Comparison of ENCODE assay signal across 10 cellular contexts in genomic region chr22:17726561-17727243, GRCh38. TPM values are rescaled to one million over a fixed set of nuclear protein-coding genes. Genes with fewer than 3 reads are reported as not detected.
DNase-seq lines count a peak whose midpoint lies in the region; ATAC-seq and TF ChIP-seq lines count a peak whose summit lies in the region.
"Had no signal": no experiment of that assay in that cellular context is flagged by ENCODE, and none has a peak within 500 bp of the region (broad histone marks: within the 10 kb centered on the region; RNA-seq: fewer than 3 reads in every experiment).

No MANE protein-coding gene starts in this region.

- ATAC-seq in GM23338 (no peak), GM18909 (IDR thresholded peaks at IDR 0.05; ENCODE audit: poor library complexity, unreplicated experiment) (no peak), HG03196 (IDR thresholded peaks at IDR 0.05; ENCODE audit: unreplicated experiment) (no peak)

- no peak overlapping the region for H3K9ac ChIP-seq in rectal smooth muscle tissue (ENCODE audit: low read length)

- no peaks in the 10 kb centered on the region for H3K9me2 ChIP-seq in GM23338 (ENCODE audit: insufficient read depth)

- in situ Hi-C loops in SK-MEL-5 (cut with HindIII; ENCODE audit: low pct_unique_long_range_greater_than_20kb, low sequenced_read_pairs): no loop called here

- TF ChIP-seq EP300 in esophagus muscularis mucosa (IDR thresholded peaks at IDR 0.05): no peak

- H3K79me2 ChIP-seq in GM23338 (replicated peaks; ENCODE audit: insufficient read depth): no peaks in the 10 kb centered on the region

- H3K36me3 ChIP-seq in GM23338 (ENCODE audit: insufficient read depth) (no peaks in the 10 kb centered on the region), esophagus muscularis mucosa (peaks cover 25 to 53% (median 40%) of the 10 kb centered on the region in 4 donors), rectal smooth muscle tissue (ENCODE audit: control insufficient read depth, insufficient read depth, low read length) (peaks cover 22% of the 10 kb centered on the region)

- H3K27ac Mint-ChIP-seq in GM23338: peak overlapping the region; percentile 40; the same call in 1 of the 2 replicates

- DNase-seq in GM23338 (ENCODE audit: low spot score) (no peak), SK-MEL-5 (ENCODE audit: low read depth, low spot score) (peak; percentile 41), esophagus muscularis mucosa (ENCODE audit: extremely low spot score) (no peak), NCI-H345 treated with DMSO at 0.1 percent for 48 hours (lab: John Stamatoyannopoulos, UW; ENCODE audit: unreplicated experiment) (no peak), NCI-H187 treated with DMSO at 0.1 percent for 48 hours (lab: John Stamatoyannopoulos, UW) (no peak)
- DNase-seq: MG63; stimulated activated CD4-positive, alpha-beta T cell treated with anti-CD3 and anti-CD28 coated beads, Interleukin-2, amount 100 ng/mL, for 48 hours had no signal

- no peak overlapping the region for H3K4me2 ChIP-seq in GM23338

- H3K4me3 ChIP-seq in GM23338 (no peak overlapping the region), esophagus muscularis mucosa (peak overlapping the region in 1 of 4 donors; percentile 4), rectal smooth muscle tissue (ENCODE audit: low read length) (no peak overlapping the region)
- H3K4me3 ChIP-seq: MG63 had no signal

- WGBS in esophagus muscularis mucosa: 62% methylated on average over 8 of the region's 8 CpGs

- no peak overlapping the region for H3K27ac ChIP-seq in GM23338 (ENCODE audit: low read depth)
- H3K27ac ChIP-seq in esophagus muscularis mucosa (replicated peaks in 1 of 4): peak overlapping the region; percentile 69 to 82 (median 74)
- H3K27ac ChIP-seq in rectal smooth muscle tissue (ENCODE audit: low read depth, low read length): peak overlapping the region; percentile 66

- H4K20me1 ChIP-seq in GM23338 (replicated peaks; ENCODE audit: insufficient read depth): peaks cover 4% of the 10 kb centered on the region; the same call in 1 of the 2 replicates

- no peak for TF ChIP-seq CTCF in GM23338 (conservative IDR thresholded peaks at IDR 0.05; ENCODE audit: low read depth in 2 of 2)
- no peak for TF ChIP-seq CTCF in esophagus muscularis mucosa (IDR thresholded peaks at IDR 0.05)

- no peak for TF ChIP-seq POLR2A in esophagus muscularis mucosa (IDR thresholded peaks at IDR 0.05; ENCODE audit: low read depth)

- no peaks in the 10 kb centered on the region for H3K9me3 Mint-ChIP-seq in GM23338

- intact Hi-C loops in esophagus muscularis mucosa (cut with DNase I): no loop called here

- no peak overlapping the region for H2AFZ ChIP-seq in GM23338

- peaks cover 2% of the 10 kb centered on the region for H3K27me3 Mint-ChIP-seq in GM23338 (ENCODE audit: insufficient read depth, low read depth, poor library complexity)

- peaks cover 8% of the 10 kb centered on the region; the same call in 2 of the 3 replicates for H3K36me3 Mint-ChIP-seq in GM23338 (ENCODE audit: low read depth)

- no peak overlapping the region for H3K4me3 Mint-ChIP-seq in GM23338

- H3K4me1 ChIP-seq in GM23338 (ENCODE audit: insufficient read depth) (no peaks in the 10 kb centered on the region), esophagus muscularis mucosa (peaks cover 42 to 62% (median 47%) of the 10 kb centered on the region in 4 donors), rectal smooth muscle tissue (ENCODE audit: control insufficient read depth, insufficient read depth, low read length) (peaks cover 19% of the 10 kb centered on the region)

- H3K27me3 ChIP-seq in GM23338 (ENCODE audit: insufficient read depth): no peaks in the 10 kb centered on the region
- no peaks in the 10 kb centered on the region for H3K27me3 ChIP-seq in esophagus muscularis mucosa
- H3K27me3 ChIP-seq in rectal smooth muscle tissue (ENCODE audit: control insufficient read depth, insufficient read depth, low read length): no peaks in the 10 kb centered on the region
- H3K27me3 ChIP-seq: MG63 had no signal

- 0 out of 2 replicates have a peak, but pooled peaks cover under 1% of the 10 kb centered on the region for H3F3A ChIP-seq in GM23338 (replicated peaks; ENCODE audit: low read depth)

- H3K4me1 Mint-ChIP-seq in GM23338: no peaks in the 10 kb centered on the region

- H3K9me3 ChIP-seq in esophagus muscularis mucosa: no peaks in the 10 kb centered on the region
- H3K9me3 ChIP-seq: MG63 had no signal

TF ChIP-seq in GM23338, 12 proteins besides CTCF, POLR2A, EP300 and RAD21 (continues in another document):
- TF ChIP-seq ZNF331 (CRISPR knock-in tag; IDR thresholded peaks at IDR 0.05; ENCODE audit: low read depth): no peak
- no peak for TF ChIP-seq EZH2phosphoT487 (IDR thresholded peaks at IDR 0.05; ENCODE audit: unreplicated experiment)
- TF ChIP-seq, protein P1, sequence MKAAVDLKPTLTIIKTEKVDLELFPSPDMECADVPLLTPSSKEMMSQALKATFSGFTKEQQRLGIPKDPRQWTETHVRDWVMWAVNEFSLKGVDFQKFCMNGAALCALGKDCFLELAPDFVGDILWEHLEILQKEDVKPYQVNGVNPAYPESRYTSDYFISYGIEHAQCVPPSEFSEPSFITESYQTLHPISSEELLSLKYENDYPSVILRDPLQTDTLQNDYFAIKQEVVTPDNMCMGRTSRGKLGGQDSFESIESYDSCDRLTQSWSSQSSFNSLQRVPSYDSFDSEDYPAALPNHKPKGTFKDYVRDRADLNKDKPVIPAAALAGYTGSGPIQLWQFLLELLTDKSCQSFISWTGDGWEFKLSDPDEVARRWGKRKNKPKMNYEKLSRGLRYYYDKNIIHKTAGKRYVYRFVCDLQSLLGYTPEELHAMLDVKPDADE (IDR thresholded peaks at IDR 0.05): no peak
- TF ChIP-seq JUNB (IDR thresholded peaks at IDR 0.05; ENCODE audit: unreplicated experiment): no peak
- no peak for TF ChIP-seq ZNF114 (CRISPR knock-in tag; IDR thresholded peaks at IDR 0.05)
- TF ChIP-seq ZNF462 (CRISPR knock-in tag; IDR thresholded peaks at IDR 0.05): no peak
- no peak for TF ChIP-seq STAT1 (IDR thresholded peaks at IDR 0.05; ENCODE audit: unreplicated experiment)
- TF ChIP-seq NANOG (IDR thresholded peaks at IDR 0.05; ENCODE audit: borderline replicate concordance): no peak

RNA-seq across cellular contexts. Expression of gene BID, which starts 47.6 kb away (rescaled TPM):
- 62.3 and 125 TPM in 2 replicates for total RNA-seq in GM23338 (2014; rRNA removed; shearing (Covaris generic))
- polyA plus RNA-seq in GM23338 (2016; fragmentation: Nextera tagmentation; extraction: Ambion mirVana): 63.4 and 65.1 TPM in 2 replicates
- 62.1 and 81.7 TPM in 2 replicates for total RNA-seq in SK-MEL-5 (2014; rRNA removed; shearing (Covaris generic))
- polyA plus RNA-seq in SK-MEL-5 (2015; cell fraction: cytosol; rRNA removed): 97.0 and 98.0 TPM in 2 replicates
- 13.8 and 19.3 TPM in 2 replicates for polyA plus RNA-seq in SK-MEL-5 (2015; cell fraction: nucleus; rRNA removed)
- 10 to 100 TPM; 12.9 to 48.3 (median 26.3) TPM for total RNA-seq in esophagus muscularis mucosa
